Comparison of ENCODE assay signal across 8 cellular contexts in genomic region chr3:194485876-194486539, GRCh38. TPM values are rescaled to one million over a fixed set of nuclear protein-coding genes. Genes with fewer than 3 reads are reported as not detected.
A peak's percentile ranks its signal among the peaks of the same experiment; 100 is the strongest.
DNase-seq lines count a peak whose midpoint lies in the region; FAIRE-seq and TF ChIP-seq lines count a peak whose summit lies in the region.

No MANE protein-coding gene starts in this region.

- intact Hi-C loops in activated T-helper 1 cell treated with anti-CD3 and anti-CD28 coated beads, Interleukin-12 subunit alpha, Interleukin-12 subunit beta, Interleukin-2, Interleukin-4 antibody, amounts not matched to agents 30 ng/mL and 10 ng/mL and 1 ng/mL, durations not matched to agents 14 hours and 24 hours and 36 hours (cut with micrococcal nuclease): loop anchor here (1.0 to 10.0 kb wide), 7 partner anchors 97 to 1059 kb away; partner anchors contain the start of genes ACAP2, HES1, LSG1 and PPP1R2
- intact Hi-C loops in testis (cut with DNase I; ENCODE audit: low total_unique reads): no loop called here

- H2AFZ ChIP-seq in neuron (ENCODE audit: low read depth, low read length): no peak overlapping the region

- peaks cover 4% of the 10 kb centered on the region for H3K36me3 ChIP-seq in neuron (ENCODE audit: insufficient read depth, low read length)
- no peaks in the 10 kb centered on the region for H3K36me3 ChIP-seq in testis (ENCODE audit: low read depth, missing control alignments)

- 0 to 2% methylated on average over 23 to 24 of the region's 42 CpGs for WGBS in testis, 2 donors

- H3K9me3 ChIP-seq in neuron (ENCODE audit: low read length) (no peaks in the 10 kb centered on the region), testis (no peaks in the 10 kb centered on the region)

- peak overlapping the region; percentile 60 for H3K4me3 ChIP-seq in neuron (ENCODE audit: low read length)
- H3K4me3 ChIP-seq in testis: peak overlapping the region; percentile 73 to 81

- H3K4me3 Mint-ChIP-seq in activated T-helper 1 cell treated with anti-CD3 and anti-CD28 coated beads, Interleukin-12 subunit alpha, Interleukin-12 subunit beta, Interleukin-2, Interleukin-4 antibody, amounts not matched to agents 30 ng/mL and 10 ng/mL and 1 ng/mL, durations not matched to agents 14 hours and 24 hours and 36 hours: peak overlapping the region; percentile 96

- H3K27ac Mint-ChIP-seq in activated T-helper 1 cell treated with anti-CD3 and anti-CD28 coated beads, Interleukin-12 subunit alpha, Interleukin-12 subunit beta, Interleukin-2, Interleukin-4 antibody, amounts not matched to agents 30 ng/mL and 10 ng/mL and 1 ng/mL, durations not matched to agents 14 hours and 24 hours and 36 hours: peak overlapping the region; percentile 95

- peaks cover 1% of the 10 kb centered on the region for H3K27me3 Mint-ChIP-seq in activated T-helper 1 cell treated with anti-CD3 and anti-CD28 coated beads, Interleukin-12 subunit alpha, Interleukin-12 subunit beta, Interleukin-2, Interleukin-4 antibody, amounts not matched to agents 30 ng/mL and 10 ng/mL and 1 ng/mL, durations not matched to agents 14 hours and 24 hours and 36 hours (ENCODE audit: insufficient read depth)

- no peak for TF ChIP-seq CTCF in testis (IDR thresholded peaks at IDR 0.05)

- H3K36me3 Mint-ChIP-seq in activated T-helper 1 cell treated with anti-CD3 and anti-CD28 coated beads, Interleukin-12 subunit alpha, Interleukin-12 subunit beta, Interleukin-2, Interleukin-4 antibody, amounts not matched to agents 30 ng/mL and 10 ng/mL and 1 ng/mL, durations not matched to agents 14 hours and 24 hours and 36 hours (ENCODE audit: low read depth): peaks cover 38% of the 10 kb centered on the region

- no peak for FAIRE-seq in H54 (lab: Jason Lieb, UNC)

- H3K27ac ChIP-seq in testis: peak overlapping the region; percentile 71 to 88

- no peaks in the 10 kb centered on the region for H3K9me3 Mint-ChIP-seq in activated T-helper 1 cell treated with anti-CD3 and anti-CD28 coated beads, Interleukin-12 subunit alpha, Interleukin-12 subunit beta, Interleukin-2, Interleukin-4 antibody, amounts not matched to agents 30 ng/mL and 10 ng/mL and 1 ng/mL, durations not matched to agents 14 hours and 24 hours and 36 hours

- H3K27me3 ChIP-seq in neuron (ENCODE audit: insufficient read depth, low read length) (no peaks in the 10 kb centered on the region), testis (no peaks in the 10 kb centered on the region)

- TF ChIP-seq POLR2A in H54 (IDR thresholded peaks at IDR 0.05; ENCODE audit: low read depth, low read length) (no peak), testis (IDR thresholded peaks at IDR 0.05) (no peak)

- peaks cover 62% of the 10 kb centered on the region for H3K4me1 Mint-ChIP-seq in activated T-helper 1 cell treated with anti-CD3 and anti-CD28 coated beads, Interleukin-12 subunit alpha, Interleukin-12 subunit beta, Interleukin-2, Interleukin-4 antibody, amounts not matched to agents 30 ng/mL and 10 ng/mL and 1 ng/mL, durations not matched to agents 14 hours and 24 hours and 36 hours (ENCODE audit: low read depth)

- peaks cover 10% of the 10 kb centered on the region for H3K4me1 ChIP-seq in neuron (ENCODE audit: insufficient read depth, low read length)
- H3K4me1 ChIP-seq in testis: peaks cover 11% of the 10 kb centered on the region

- DNase-seq in Daoy (ENCODE audit: low read depth) (peak; percentile 46), H54 (ENCODE audit: insufficient read length, low spot score) (peak; percentile 35), NOMO-1 (lab: John Stamatoyannopoulos, UW; ENCODE audit: unreplicated experiment in 2 of 2) (peak; percentile 41 to 44), fibroblast of peridontal ligament (ENCODE audit: extremely low read depth) (peak; percentile 42), testis (peak; percentile 43), NCI-H345 treated with DMSO at 0.1 percent for 48 hours (lab: John Stamatoyannopoulos, UW; ENCODE audit: unreplicated experiment) (no peak)
- DNase-seq in activated T-helper 1 cell treated with anti-CD3 and anti-CD28 coated beads, Interleukin-12 subunit alpha, Interleukin-12 subunit beta, Interleukin-2, Interleukin-4 antibody, amounts not matched to agents 30 ng/mL and 10 ng/mL and 1 ng/mL, durations not matched to agents 14 hours and 24 hours and 36 hours (ENCODE audit: low spot score): peak; percentile 37

RNA-seq across cellular contexts. Expression of gene ATP13A3, which starts 0.8 kb away (rescaled TPM):
- 184 and 186 TPM in 2 replicates for total RNA-seq in Daoy (2014; rRNA removed; shearing (Covaris generic))
- total RNA-seq in activated T-helper 1 cell treated with anti-CD3 and anti-CD28 coated beads, Interleukin-12 subunit alpha, Interleukin-12 subunit beta, Interleukin-2, Interleukin-4 antibody, amounts not matched to agents 30 ng/mL and 10 ng/mL and 1 ng/mL, durations not matched to agents 14 hours and 24 hours and 36 hours: 198 and 206 TPM in 2 replicates
- 10 to 100 TPM; 51.8 to 62.3 TPM for total RNA-seq in testis
- 26.6 TPM for polyA plus RNA-seq in testis (ENCODE audit: insufficient read depth, low read depth, low replicate concordance)
